In genomic region chr1:17488977-17489739, GRCh38 we compare ENCODE assay signal across 1 cellular context.
TF ChIP-seq lines count a peak whose summit lies in the region.

No MANE protein-coding gene starts in this region.

TF ChIP-seq in K562, 482 proteins besides CTCF, POLR2A, EP300 and RAD21 (continued from another document and continues in another):
- TF ChIP-seq USF2 (CRISPR knock-in tag; IDR thresholded peaks at IDR 0.05) (no peak), GTF2B (IDR thresholded peaks at IDR 0.05; ENCODE audit: extremely low read depth, insufficient read length) (no peak), MIER1 (IDR thresholded peaks at IDR 0.05; ENCODE audit: low read depth) (no peak), PKNOX1 (IDR thresholded peaks at IDR 0.05) (no peak), RERE (CRISPR knock-in tag; IDR thresholded peaks at IDR 0.05; ENCODE audit: borderline replicate concordance) (no peak), ZKSCAN8 (CRISPR knock-in tag; IDR thresholded peaks at IDR 0.05) (no peak), ARID3A (IDR thresholded peaks at IDR 0.05; ENCODE audit: borderline replicate concordance, low read depth, low read length) (no peak), CREB3L1 (IDR thresholded peaks at IDR 0.05; ENCODE audit: borderline replicate concordance, low read depth) (no peak; the same call in 1 of the 2 replicates), ZNF76 (CRISPR knock-in tag; IDR thresholded peaks at IDR 0.05; ENCODE audit: borderline replicate concordance) (no peak), MNT (conservative IDR thresholded peaks at IDR 0.05) (peak in 1 of 2 experiments; percentile 21; a peak in 1 of 4 replicates), RUNX1 (IDR thresholded peaks at IDR 0.05; ENCODE audit: low read depth) (no peak), BRCA1 (IDR thresholded peaks at IDR 0.05) (no peak), BRCA1 (CRISPR knock-in tag; IDR thresholded peaks at IDR 0.05) (no peak), HES1 (IDR thresholded peaks at IDR 0.05; ENCODE audit: low read depth) (no peak), ADNP (tag; IDR thresholded peaks at IDR 0.05) (no peak), CXXC5 (CRISPR knock-in tag; IDR thresholded peaks at IDR 0.05) (no peak), ZNF263 (CRISPR knock-in tag; IDR thresholded peaks at IDR 0.05; ENCODE audit: borderline replicate concordance) (no peak), ZNF785 (CRISPR knock-in tag; IDR thresholded peaks at IDR 0.05) (no peak), ATF7 (IDR thresholded peaks at IDR 0.05) (peak; percentile 22; the same call in 1 of the 2 replicates), NFYB (IDR thresholded peaks at IDR 0.05; ENCODE audit: extremely low read depth, insufficient read length) (no peak), LEF1 (IDR thresholded peaks at IDR 0.05) (no peak; the same call in 1 of the 2 replicates), KDM1A (IDR thresholded peaks at IDR 0.05) (peak; percentile 41 to 64; a peak in 2 of 4 replicates), ZNF347 (CRISPR knock-in tag; IDR thresholded peaks at IDR 0.05; ENCODE audit: low read depth) (no peak), KLF16 (IDR thresholded peaks at IDR 0.05) (0 out of 2 replicates have a peak, but pooled peaks have one; percentile 25), ERF (CRISPR knock-in tag; IDR thresholded peaks at IDR 0.05) (no peak), ZSCAN32 (CRISPR knock-in tag; IDR thresholded peaks at IDR 0.05) (no peak), ZNF512 (tag; IDR thresholded peaks at IDR 0.05) (no peak), DACH1 (IDR thresholded peaks at IDR 0.05; ENCODE audit: partially characterized antibody) (no peak), ARID1B (IDR thresholded peaks at IDR 0.05) (no peak; the same call in 1 of the 2 replicates), MCM2 (IDR thresholded peaks at IDR 0.05; ENCODE audit: low read depth) (no peak), XRCC5 (IDR thresholded peaks at IDR 0.05; ENCODE audit: low read depth, low read length) (no peak), NRF1 (conservative IDR thresholded peaks at IDR 0.05 in 1 of 2, IDR thresholded peaks at IDR 0.05 in 1 of 2) (no peak), MTA3 (IDR thresholded peaks at IDR 0.05; ENCODE audit: borderline replicate concordance) (no peak), NCOR1 (IDR thresholded peaks at IDR 0.05) (peak; percentile 35; the same call in 1 of the 2 replicates), L3MBTL2 (IDR thresholded peaks at IDR 0.05) (no peak), ZNF740 (CRISPR knock-in tag; IDR thresholded peaks at IDR 0.05) (no peak), ZNF740 (tag; IDR thresholded peaks at IDR 0.05) (no peak), POLR2AphosphoS5 (IDR thresholded peaks at IDR 0.05; ENCODE audit: control insufficient read depth, insufficient read depth, low read depth, low read length) (0 out of 2 replicates have a peak, but pooled peaks have one; percentile 13), GABPA (tag; conservative IDR thresholded peaks at IDR 0.05; ENCODE audit: low read depth) (no peak), BRD4 (IDR thresholded peaks at IDR 0.05) (no peak), ZZZ3 (IDR thresholded peaks at IDR 0.05) (no peak), PRPF4 (IDR thresholded peaks at IDR 0.05; ENCODE audit: insufficient read depth, low read depth, low read length, poor library complexity, severe bottlenecking) (no peak), PBX2 (CRISPR knock-in tag; IDR thresholded peaks at IDR 0.05; ENCODE audit: low read depth) (no peak), PBX2 (tag; conservative IDR thresholded peaks at IDR 0.05; ENCODE audit: low read depth) (peak; percentile 27; the same call in 1 of the 2 replicates)
